In the genomic region with DNA sequence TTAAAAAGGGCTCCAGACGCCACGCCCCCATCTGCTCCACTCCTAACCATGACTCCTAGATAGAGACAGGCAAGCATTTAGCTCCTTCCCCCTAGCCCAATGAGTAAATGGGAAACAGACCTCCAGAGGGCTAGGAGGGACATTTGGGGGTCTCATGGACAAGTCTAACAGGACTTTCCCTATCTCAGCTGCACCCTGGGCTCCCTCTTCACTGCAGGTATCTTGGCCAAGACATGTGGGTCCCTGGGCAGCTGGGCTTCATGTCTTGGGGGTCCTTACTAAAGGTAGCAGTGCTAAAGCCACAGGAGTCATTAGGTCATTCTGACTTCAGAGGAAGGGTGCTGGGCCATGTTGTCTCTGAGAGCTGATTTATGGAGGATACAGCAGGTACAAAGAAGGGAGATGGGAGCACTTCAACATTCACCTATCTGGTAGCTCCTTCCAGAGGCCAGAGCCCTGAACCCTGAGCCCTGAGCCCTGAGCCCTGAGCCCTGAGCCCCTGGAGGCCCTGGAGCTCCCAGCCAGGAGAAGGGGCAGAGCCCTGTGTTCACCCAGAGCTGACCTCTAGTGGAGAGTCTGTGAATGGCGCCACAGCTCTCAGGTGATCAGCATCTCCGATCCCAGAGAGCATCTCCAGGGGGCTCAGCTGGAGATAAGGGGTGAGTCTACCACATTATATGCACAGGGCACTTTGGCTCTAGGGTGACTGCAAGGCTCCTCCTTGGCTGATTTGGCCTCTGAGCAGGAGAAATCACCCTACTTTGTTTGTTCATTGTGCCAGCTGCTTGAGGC, we compare ENCODE assay signal across 9 cellular contexts. TPM values are rescaled to one million over a fixed set of nuclear protein-coding genes. Genes with fewer than 3 reads are reported as not detected.
DNase-seq lines count a peak whose midpoint lies in the region; ATAC-seq and TF ChIP-seq lines count a peak whose summit lies in the region.
"Had no signal": no experiment of that assay in that cellular context is flagged by ENCODE, and none has a peak within 500 bp of the region (broad histone marks: within the 10 kb centered on the region; RNA-seq: fewer than 3 reads in every experiment).

No MANE protein-coding gene starts in this region.

- WGBS in esophagus squamous epithelium, 2 donors = 6 to 60% methylated on average over 2 to 3 of the region's 4 CpGs
- 43% methylated on average over 4 of the region's 4 CpGs for WGBS in prostate gland

- peak; percentile 83 for ATAC-seq in GM19023 (IDR thresholded peaks at IDR 0.05; ENCODE audit: unreplicated experiment)
- ATAC-seq in HG03354 (IDR thresholded peaks at IDR 0.05; ENCODE audit: poor library complexity, severe bottlenecking, unreplicated experiment) = peak; percentile 89
- ATAC-seq in GM18873 (IDR thresholded peaks at IDR 0.05; ENCODE audit: low FRiP score, unreplicated experiment) = no peak
- ATAC-seq: naive thymus-derived CD4-positive, alpha-beta T cell had no signal

- intact Hi-C loops in esophagus squamous epithelium (cut with DNase I) = loop anchor here (10.0 kb wide), 1 partner anchor 150 kb away; no protein-coding TSS in a partner anchor
- intact Hi-C loops in prostate gland (cut with DNase I) = loop anchor here (2.0 kb wide), 2 partner anchors 104 to 154 kb away; partner anchors contain the start of gene KY

- peaks cover 0 to 19% (median 0%) of the 10 kb centered on the region in 4 donors for H3K27me3 ChIP-seq in esophagus squamous epithelium
- H3K27me3 ChIP-seq in prostate gland (replicated peaks; ENCODE audit: insufficient read depth) = no peaks in the 10 kb centered on the region

- TF ChIP-seq CTCF in esophagus squamous epithelium (IDR thresholded peaks at IDR 0.05) = peak in 4 of 6 experiments; percentile 42 to 72 (median 52)
- TF ChIP-seq CTCF in prostate gland (IDR thresholded peaks at IDR 0.05) = peak in 2 of 4 experiments; percentile 39 to 41

- H3K4me3 ChIP-seq in esophagus squamous epithelium = no peak overlapping the region
- H3K4me3 ChIP-seq in prostate gland = no peak overlapping the region

- H3K4me1 ChIP-seq in esophagus squamous epithelium (no peaks in the 10 kb centered on the region), prostate gland (replicated peaks) (no peaks in the 10 kb centered on the region)

- H3K27ac ChIP-seq in esophagus squamous epithelium (no peak overlapping the region), prostate gland (no peak overlapping the region)

- H3K9me3 ChIP-seq in esophagus squamous epithelium (no peaks in the 10 kb centered on the region), prostate gland (no peaks in the 10 kb centered on the region)

- DNase-seq in D341Med (ENCODE audit: low spot score) (peak; percentile 59), SK-N-DZ (ENCODE audit: low spot score) (peak; percentile 41), esophagus squamous epithelium (lab: John Stamatoyannopoulos, UW) (no peak), prostate gland (ENCODE audit: low spot score) (peak; percentile 8), occipital lobe (lab: John Stamatoyannopoulos, UW) (no peak)

- H3K36me3 ChIP-seq in esophagus squamous epithelium (no peaks in the 10 kb centered on the region), prostate gland (no peaks in the 10 kb centered on the region)

- TF ChIP-seq POLR2A in esophagus squamous epithelium (IDR thresholded peaks at IDR 0.05) (no peak), prostate gland (IDR thresholded peaks at IDR 0.05) (no peak)

RNA-seq across cellular contexts. Expression of gene EPHB1, which starts 40.1 kb away (rescaled TPM):
- polyA plus RNA-seq in SK-N-DZ (2014; cell fraction: cytosol; rRNA removed) = not detected in 2 replicates
- polyA plus RNA-seq in SK-N-DZ (2014; cell fraction: nucleus; rRNA removed) = 0.73 TPM in 1 of 2 replicates, not detected in the other
- total RNA-seq in esophagus squamous epithelium (1 to 10 TPM in 1 of 4 donors, under 1 TPM in 3; 0.08 to 1.1 (median 0.72) TPM), prostate gland (10 to 100 TPM in 1 of 2 donors, 1 to 10 TPM in 1; 2.3 to 21.2 TPM), occipital lobe (20.1 TPM)
- polyA plus RNA-seq: naive thymus-derived CD4-positive, alpha-beta T cell had no signal

Comparison
In these comparisons a context has a peak if more than half of its experiments do, and no peak if none do; other contexts are left out.
1. DNase-seq: peak in D341Med (single experiment), SK-N-DZ (single experiment) and prostate gland (single experiment); none in esophagus squamous epithelium (single experiment) and occipital lobe (single experiment).